In the genomic region with DNA sequence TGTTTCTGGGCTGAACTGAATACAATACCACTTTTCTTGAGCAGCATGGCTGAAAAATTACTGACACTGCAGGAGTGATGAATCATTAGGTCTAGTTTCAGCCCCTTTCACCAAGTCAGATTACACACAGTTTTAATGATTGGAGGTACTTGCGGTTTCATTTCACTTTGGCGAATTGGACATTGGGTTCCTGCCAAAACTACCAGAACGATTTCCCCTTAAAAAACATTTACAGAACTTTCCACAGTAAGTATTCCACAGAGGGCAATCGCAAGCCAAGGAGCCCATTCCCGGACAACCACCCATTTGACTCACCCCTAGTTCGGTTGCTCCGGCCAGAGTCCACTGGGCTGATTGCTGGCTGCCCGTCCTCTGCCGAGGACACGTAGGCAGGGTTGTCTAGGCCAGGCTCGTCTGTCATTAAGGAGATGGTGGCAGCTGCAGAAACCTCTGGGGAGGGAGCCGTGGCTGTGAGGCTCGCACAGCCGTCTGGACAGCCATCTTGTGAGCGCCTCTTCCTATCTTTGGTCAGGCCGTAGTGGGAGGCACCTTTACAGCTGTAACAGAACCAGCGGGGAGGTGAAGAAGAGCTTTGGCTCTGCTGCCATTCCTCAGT, we compare ENCODE assay signal across 1 cellular context.
TF ChIP-seq lines count a peak whose summit lies in the region.

No MANE protein-coding gene starts in this region.

TF ChIP-seq in K562, 482 proteins besides CTCF, POLR2A, EP300 and RAD21 (continued from another document):
- TF ChIP-seq, protein P1, sequence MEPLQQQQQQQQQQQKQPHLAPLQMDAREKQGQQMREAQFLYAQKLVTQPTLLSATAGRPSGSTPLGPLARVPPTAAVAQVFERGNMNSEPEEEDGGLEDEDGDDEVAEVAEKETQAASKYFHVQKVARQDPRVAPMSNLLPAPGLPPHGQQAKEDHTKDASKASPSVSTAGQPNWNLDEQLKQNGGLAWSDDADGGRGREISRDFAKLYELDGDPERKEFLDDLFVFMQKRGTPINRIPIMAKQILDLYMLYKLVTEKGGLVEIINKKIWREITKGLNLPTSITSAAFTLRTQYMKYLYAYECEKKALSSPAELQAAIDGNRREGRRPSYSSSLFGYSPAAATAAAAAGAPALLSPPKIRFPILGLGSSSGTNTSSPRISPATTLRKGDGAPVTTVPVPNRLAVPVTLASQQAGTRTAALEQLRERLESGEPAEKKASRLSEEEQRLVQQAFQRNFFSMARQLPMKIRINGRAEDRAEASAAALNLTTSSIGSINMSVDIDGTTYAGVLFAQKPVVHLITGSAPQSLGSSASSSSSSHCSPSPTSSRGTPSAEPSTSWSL (CRISPR knock-in tag; IDR thresholded peaks at IDR 0.05; ENCODE audit: borderline replicate concordance): no peak
- TF ChIP-seq FOXP1 (CRISPR knock-in tag; IDR thresholded peaks at IDR 0.05) (no peak), ZNF445 (CRISPR knock-in tag; IDR thresholded peaks at IDR 0.05; ENCODE audit: low read depth) (0 out of 2 replicates have a peak, but pooled peaks have one; percentile 8), JUND (IDR thresholded peaks at IDR 0.05; ENCODE audit: borderline replicate concordance, low read depth, low read length) (no peak), JUND (tag; IDR thresholded peaks at IDR 0.05; ENCODE audit: borderline replicate concordance, low read depth, low read length) (0 out of 3 replicates have a peak, but pooled peaks have one; percentile 30), CEBPB (tag; IDR thresholded peaks at IDR 0.05) (no peak), SMARCB1 (IDR thresholded peaks at IDR 0.05; ENCODE audit: insufficient read length, low read depth) (no peak), RCOR1 (IDR thresholded peaks at IDR 0.05; ENCODE audit: borderline replicate concordance in 1 of 2, low read depth in 2 of 2, low read length in 2 of 2) (no peak), RBM34 (IDR thresholded peaks at IDR 0.05; ENCODE audit: borderline replicate concordance, insufficient read depth, low read length) (no peak), HOXB6 (CRISPR knock-in tag; IDR thresholded peaks at IDR 0.05; ENCODE audit: borderline replicate concordance) (no peak), POLR3A (IDR thresholded peaks at IDR 0.05; ENCODE audit: borderline replicate concordance, extremely low read depth, insufficient read depth, insufficient read length) (no peak), HMG20A (CRISPR knock-in tag; conservative IDR thresholded peaks at IDR 0.05) (no peak), ZNF586 (CRISPR knock-in tag; conservative IDR thresholded peaks at IDR 0.05) (no peak), SLC30A9 (CRISPR knock-in tag; IDR thresholded peaks at IDR 0.05) (no peak), ZFP36 (IDR thresholded peaks at IDR 0.05; ENCODE audit: low read depth, low read length, partially characterized antibody) (no peak), ZFP1 (CRISPR knock-in tag; IDR thresholded peaks at IDR 0.05) (0 out of 2 replicates have a peak, but pooled peaks have one; percentile 17), ZNF165 (CRISPR knock-in tag; IDR thresholded peaks at IDR 0.05; ENCODE audit: borderline replicate concordance) (0 out of 2 replicates have a peak, but pooled peaks have one; percentile 37), EHMT2 (IDR thresholded peaks at IDR 0.05) (peak; percentile 30; the same call in 1 of the 2 replicates), RBM15 (IDR thresholded peaks at IDR 0.05; ENCODE audit: insufficient read depth, low read length) (no peak), ZNF507 (tag; conservative IDR thresholded peaks at IDR 0.05) (no peak), BDP1 (IDR thresholded peaks at IDR 0.05; ENCODE audit: insufficient read depth, insufficient read length) (no peak), KAT7 (CRISPR knock-in tag; IDR thresholded peaks at IDR 0.05; ENCODE audit: borderline replicate concordance) (no peak), PHF8 (IDR thresholded peaks at IDR 0.05; ENCODE audit: borderline replicate concordance, low read length) (peak; percentile 35; the same call in 1 of the 2 replicates), BACH1 (tag; IDR thresholded peaks at IDR 0.05) (0 out of 2 replicates have a peak, but pooled peaks have one; percentile 61), ARID1B (IDR thresholded peaks at IDR 0.05) (no peak), GTF2E2 (tag; IDR thresholded peaks at IDR 0.05) (no peak)
- TF ChIP-seq, protein P2, sequence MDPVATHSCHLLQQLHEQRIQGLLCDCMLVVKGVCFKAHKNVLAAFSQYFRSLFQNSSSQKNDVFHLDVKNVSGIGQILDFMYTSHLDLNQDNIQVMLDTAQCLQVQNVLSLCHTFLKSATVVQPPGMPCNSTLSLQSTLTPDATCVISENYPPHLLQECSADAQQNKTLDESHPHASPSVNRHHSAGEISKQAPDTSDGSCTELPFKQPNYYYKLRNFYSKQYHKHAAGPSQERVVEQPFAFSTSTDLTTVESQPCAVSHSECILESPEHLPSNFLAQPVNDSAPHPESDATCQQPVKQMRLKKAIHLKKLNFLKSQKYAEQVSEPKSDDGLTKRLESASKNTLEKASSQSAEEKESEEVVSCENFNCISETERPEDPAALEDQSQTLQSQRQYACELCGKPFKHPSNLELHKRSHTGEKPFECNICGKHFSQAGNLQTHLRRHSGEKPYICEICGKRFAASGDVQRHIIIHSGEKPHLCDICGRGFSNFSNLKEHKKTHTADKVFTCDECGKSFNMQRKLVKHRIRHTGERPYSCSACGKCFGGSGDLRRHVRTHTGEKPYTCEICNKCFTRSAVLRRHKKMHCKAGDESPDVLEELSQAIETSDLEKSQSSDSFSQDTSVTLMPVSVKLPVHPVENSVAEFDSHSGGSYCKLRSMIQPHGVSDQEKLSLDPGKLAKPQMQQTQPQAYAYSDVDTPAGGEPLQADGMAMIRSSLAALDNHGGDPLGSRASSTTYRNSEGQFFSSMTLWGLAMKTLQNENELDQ (CRISPR knock-in tag; IDR thresholded peaks at IDR 0.05; ENCODE audit: borderline replicate concordance): no peak
- TF ChIP-seq, protein P3, sequence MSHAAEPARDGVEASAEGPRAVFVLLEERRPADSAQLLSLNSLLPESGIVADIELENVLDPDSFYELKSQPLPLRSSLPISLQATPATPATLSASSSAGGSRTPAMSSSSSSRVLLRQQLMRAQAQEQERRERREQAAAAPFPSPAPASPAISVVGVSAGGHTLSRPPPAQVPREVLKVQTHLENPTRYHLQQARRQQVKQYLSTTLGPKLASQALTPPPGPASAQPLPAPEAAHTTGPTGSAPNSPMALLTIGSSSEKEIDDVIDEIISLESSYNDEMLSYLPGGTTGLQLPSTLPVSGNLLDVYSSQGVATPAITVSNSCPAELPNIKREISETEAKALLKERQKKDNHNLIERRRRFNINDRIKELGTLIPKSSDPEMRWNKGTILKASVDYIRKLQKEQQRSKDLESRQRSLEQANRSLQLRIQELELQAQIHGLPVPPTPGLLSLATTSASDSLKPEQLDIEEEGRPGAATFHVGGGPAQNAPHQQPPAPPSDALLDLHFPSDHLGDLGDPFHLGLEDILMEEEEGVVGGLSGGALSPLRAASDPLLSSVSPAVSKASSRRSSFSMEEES (CRISPR knock-in tag; IDR thresholded peaks at IDR 0.05): no peak
- TF ChIP-seq, protein P4, sequence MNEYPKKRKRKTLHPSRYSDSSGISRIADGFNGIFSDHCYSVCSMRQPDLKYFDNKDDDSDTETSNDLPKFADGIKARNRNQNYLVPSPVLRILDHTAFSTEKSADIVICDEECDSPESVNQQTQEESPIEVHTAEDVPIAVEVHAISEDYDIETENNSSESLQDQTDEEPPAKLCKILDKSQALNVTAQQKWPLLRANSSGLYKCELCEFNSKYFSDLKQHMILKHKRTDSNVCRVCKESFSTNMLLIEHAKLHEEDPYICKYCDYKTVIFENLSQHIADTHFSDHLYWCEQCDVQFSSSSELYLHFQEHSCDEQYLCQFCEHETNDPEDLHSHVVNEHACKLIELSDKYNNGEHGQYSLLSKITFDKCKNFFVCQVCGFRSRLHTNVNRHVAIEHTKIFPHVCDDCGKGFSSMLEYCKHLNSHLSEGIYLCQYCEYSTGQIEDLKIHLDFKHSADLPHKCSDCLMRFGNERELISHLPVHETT (CRISPR knock-in tag; conservative IDR thresholded peaks at IDR 0.05 in 1 of 2, IDR thresholded peaks at IDR 0.05 in 1 of 2): peak in 1 of 2 experiments; percentile 69; a peak in 2 of 4 replicates
- TF ChIP-seq, protein P5, sequence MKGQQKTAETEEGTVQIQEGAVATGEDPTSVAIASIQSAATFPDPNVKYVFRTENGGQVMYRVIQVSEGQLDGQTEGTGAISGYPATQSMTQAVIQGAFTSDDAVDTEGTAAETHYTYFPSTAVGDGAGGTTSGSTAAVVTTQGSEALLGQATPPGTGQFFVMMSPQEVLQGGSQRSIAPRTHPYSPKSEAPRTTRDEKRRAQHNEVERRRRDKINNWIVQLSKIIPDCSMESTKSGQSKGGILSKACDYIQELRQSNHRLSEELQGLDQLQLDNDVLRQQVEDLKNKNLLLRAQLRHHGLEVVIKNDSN (CRISPR knock-in tag; IDR thresholded peaks at IDR 0.05): no peak
- TF ChIP-seq, protein P6, sequence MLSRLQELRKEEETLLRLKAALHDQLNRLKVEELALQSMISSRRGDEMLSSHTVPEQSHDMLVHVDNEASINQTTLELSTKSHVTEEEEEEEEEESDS (CRISPR knock-in tag; IDR thresholded peaks at IDR 0.05): no peak
- TF ChIP-seq, protein P7, sequence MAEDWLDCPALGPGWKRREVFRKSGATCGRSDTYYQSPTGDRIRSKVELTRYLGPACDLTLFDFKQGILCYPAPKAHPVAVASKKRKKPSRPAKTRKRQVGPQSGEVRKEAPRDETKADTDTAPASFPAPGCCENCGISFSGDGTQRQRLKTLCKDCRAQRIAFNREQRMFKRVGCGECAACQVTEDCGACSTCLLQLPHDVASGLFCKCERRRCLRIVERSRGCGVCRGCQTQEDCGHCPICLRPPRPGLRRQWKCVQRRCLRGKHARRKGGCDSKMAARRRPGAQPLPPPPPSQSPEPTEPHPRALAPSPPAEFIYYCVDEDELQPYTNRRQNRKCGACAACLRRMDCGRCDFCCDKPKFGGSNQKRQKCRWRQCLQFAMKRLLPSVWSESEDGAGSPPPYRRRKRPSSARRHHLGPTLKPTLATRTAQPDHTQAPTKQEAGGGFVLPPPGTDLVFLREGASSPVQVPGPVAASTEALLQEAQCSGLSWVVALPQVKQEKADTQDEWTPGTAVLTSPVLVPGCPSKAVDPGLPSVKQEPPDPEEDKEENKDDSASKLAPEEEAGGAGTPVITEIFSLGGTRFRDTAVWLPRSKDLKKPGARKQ (CRISPR knock-in tag; IDR thresholded peaks at IDR 0.05): no peak
